Comparison of ENCODE assay signal across 19 cellular contexts in the genomic region with DNA sequence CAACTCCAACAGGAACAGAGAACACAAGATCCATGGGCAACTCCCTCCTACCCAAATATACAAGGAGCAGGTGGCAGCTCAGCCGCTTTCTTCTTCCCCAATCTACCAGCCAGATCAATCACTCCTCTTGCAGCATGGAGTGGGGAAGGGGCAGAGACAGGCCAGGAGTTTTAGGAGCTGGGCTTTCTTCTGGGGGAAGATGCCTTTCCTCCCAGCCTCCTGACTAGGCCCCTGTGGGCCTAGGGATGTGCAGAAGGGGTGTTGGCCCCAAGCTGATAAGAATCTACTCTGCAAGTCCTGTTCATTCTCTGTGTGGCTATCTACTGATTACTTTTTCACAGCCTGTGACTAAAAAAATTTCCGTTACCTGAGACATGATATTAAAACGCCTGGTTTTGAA.
DNase-seq lines count a peak whose midpoint lies in the region; ATAC-seq, FAIRE-seq and TF ChIP-seq lines count a peak whose summit lies in the region.
"Had no signal": no experiment of that assay in that cellular context is flagged by ENCODE, and none has a peak within 500 bp of the region (broad histone marks: within the 10 kb centered on the region; RNA-seq: fewer than 3 reads in every experiment).

No MANE protein-coding gene starts in this region.

- H3K9me3 Mint-ChIP-seq in activated CD4-positive, alpha-beta memory T cell treated with anti-CD3 and anti-CD28 coated beads, Interleukin-2, amount 10 ng/mL, durations not matched to agents 7 days and 5 days, result no peaks in the 10 kb centered on the region
- H3K9me3 Mint-ChIP-seq in activated CD4-positive, alpha-beta memory T cell treated with anti-CD3 and anti-CD28 coated beads for 36 hours, result no peaks in the 10 kb centered on the region
- H3K9me3 Mint-ChIP-seq in activated CD8-positive, alpha-beta T cell treated with anti-CD3 and anti-CD28 coated beads, Interleukin-2, amount 10 ng/mL, durations not matched to agents 7 days and 5 days (ENCODE audit: insufficient read depth), result peaks cover 6% of the 10 kb centered on the region

- no peak for ATAC-seq in activated CD8-positive, alpha-beta T cell treated with anti-CD3 and anti-CD28 coated beads, Interleukin-2, amount 10 ng/mL, durations not matched to agents 7 days and 5 days
- ATAC-seq in PC-3 (no peak), gastrocnemius medialis (no peak)
- ATAC-seq: HCT116 had no signal

- H3K27ac Mint-ChIP-seq in activated CD4-positive, alpha-beta memory T cell treated with anti-CD3 and anti-CD28 coated beads, Interleukin-2, amount 10 ng/mL, durations not matched to agents 7 days and 5 days, result peak overlapping the region; percentile 44
- no peak overlapping the region for H3K27ac Mint-ChIP-seq in activated CD4-positive, alpha-beta memory T cell treated with anti-CD3 and anti-CD28 coated beads for 36 hours
- peak overlapping the region; percentile 48 for H3K27ac Mint-ChIP-seq in activated CD8-positive, alpha-beta T cell treated with anti-CD3 and anti-CD28 coated beads, Interleukin-2, amount 10 ng/mL, durations not matched to agents 7 days and 5 days
- H3K27ac Mint-ChIP-seq: B cell had no signal

- no peak overlapping the region for H3K4me2 ChIP-seq in neuronal stem cell (ENCODE audit: insufficient read depth, low read length, poor library complexity, severe bottlenecking)
- H3K4me2 ChIP-seq in PC-3 (ENCODE audit: low read length), result no peak overlapping the region

- H3K27me3 ChIP-seq in neuronal stem cell (ENCODE audit: control insufficient read depth in 3 of 3, insufficient read depth in 3 of 3, low read depth in 1 of 3, low read length in 3 of 3) (no peaks in the 10 kb centered on the region), PC-3 (ENCODE audit: low read length) (no peaks in the 10 kb centered on the region), gastrocnemius medialis (no peaks in the 10 kb centered on the region)
- H3K27me3 ChIP-seq: SJCRH30 had no signal

- no peak overlapping the region for H3K4ac ChIP-seq in neuronal stem cell (ENCODE audit: low read length)

- in situ Hi-C loops in gastrocnemius medialis (cut with MboI; ENCODE audit: low sequenced_read_pairs in 4 of 4), result no loop called here

- H3K9me3 ChIP-seq in neuronal stem cell (replicated peaks in 1 of 2; ENCODE audit: control insufficient read depth in 2 of 2, insufficient read depth in 1 of 2, low read depth in 1 of 2, low read length in 2 of 2), result no peaks in the 10 kb centered on the region
- no peaks in the 10 kb centered on the region for H3K9me3 ChIP-seq in PC-3 (ENCODE audit: low read length)
- no peaks in the 10 kb centered on the region for H3K9me3 ChIP-seq in gastrocnemius medialis

- no peak overlapping the region for H2AFZ ChIP-seq in neuronal stem cell (ENCODE audit: low read length)
- H2AFZ ChIP-seq in PC-3 (ENCODE audit: low read length), result no peak overlapping the region

- BruUV-seq in PC-3 (replicated peaks; lab: Mats Ljungman, UMichigan), result no TSS peak

- no peak for DNase-seq in activated CD4-positive, alpha-beta memory T cell treated with anti-CD3 and anti-CD28 coated beads, Interleukin-2, amount 10 ng/mL, durations not matched to agents 7 days and 5 days
- DNase-seq in activated CD4-positive, alpha-beta memory T cell treated with anti-CD3 and anti-CD28 coated beads for 36 hours, result no peak
- DNase-seq in MV-4-11 (lab: John Stamatoyannopoulos, UW) (peak; percentile 28), neuronal stem cell (ENCODE audit: low spot score) (no peak), urothelium cell line (ENCODE audit: low spot score) (no peak), PC-3 (no peak), gastrocnemius medialis (no peak)
- DNase-seq in activated CD8-positive, alpha-beta T cell treated with anti-CD3 and anti-CD28 coated beads, Interleukin-2, amount 10 ng/mL, durations not matched to agents 7 days and 5 days, result no peak
- DNase-seq: COR-L47, DMS 273 treated with DMSO at 0.1 percent for 48 hours, KG1, NCI-H1092, NCI-H2081 treated with DMSO at 0.1 percent for 48 hours, NCI-H510A, NCI-H774, SJCRH30 had no signal

- no peak overlapping the region for H2BK5ac ChIP-seq in neuronal stem cell (ENCODE audit: low read length)

- no peak overlapping the region for H4K8ac ChIP-seq in neuronal stem cell (ENCODE audit: low read depth, low read length)

- no peak for TF ChIP-seq POLR2A in gastrocnemius medialis (IDR thresholded peaks at IDR 0.05)

- no peak overlapping the region for H2BK12ac ChIP-seq in neuronal stem cell (ENCODE audit: low read length)

- intact Hi-C loops in activated CD4-positive, alpha-beta memory T cell treated with anti-CD3 and anti-CD28 coated beads for 36 hours (cut with micrococcal nuclease), result loop anchor here (5.0 kb wide), 1 partner anchor 39 kb away; no protein-coding TSS in a partner anchor
- intact Hi-C loops in PC-3 (cut with micrococcal nuclease), result no loop called here
- intact Hi-C loops in gastrocnemius medialis (cut with DNase I; ENCODE audit: low total_unique reads), result no loop called here

- H2BK15ac ChIP-seq in neuronal stem cell (ENCODE audit: low read length), result no peak overlapping the region

- H2BK120ac ChIP-seq in neuronal stem cell (ENCODE audit: low read depth, low read length), result no peak overlapping the region

- POLR2A ChIA-PET in activated CD4-positive, alpha-beta memory T cell treated with anti-CD3 and anti-CD28 coated beads, Interleukin-2, amount 10 ng/mL, durations not matched to agents 7 days and 5 days (lab: Charles Lee), result interaction anchor here (0.9 to 5.4 kb wide), 2 partner anchors 9 to 287 kb away, joined by 3 to 28 read pairs; a partner anchor contains a TSS
- POLR2A ChIA-PET in activated CD4-positive, alpha-beta memory T cell treated with anti-CD3 and anti-CD28 coated beads for 36 hours (lab: Charles Lee), result no interaction called here
- POLR2A ChIA-PET in activated CD8-positive, alpha-beta T cell treated with anti-CD3 and anti-CD28 coated beads, Interleukin-2, amount 10 ng/mL, durations not matched to agents 7 days and 5 days (lab: Charles Lee), result interaction anchor here (0.9 kb wide), 1 partner anchor 9 kb away, joined by 3 read pairs; no protein-coding TSS in a partner anchor
- POLR2A ChIA-PET in PC-3 (lab: Charles Lee; ENCODE audit: unreplicated experiment), result interaction anchor here (0.7 kb wide), 1 partner anchor 18 kb away, joined by 32 read pairs; no protein-coding TSS in a partner anchor

- H3K4me3 ChIP-seq in neuronal stem cell (ENCODE audit: low read length in 2 of 2) (no peak overlapping the region), PC-3 (ENCODE audit: low read length) (no peak overlapping the region), gastrocnemius medialis (no peak overlapping the region)
- H3K4me3 ChIP-seq: SJCRH30 had no signal

- FAIRE-seq in urothelium cell line (lab: Jason Lieb, UNC), result no peak
- FAIRE-seq: G401.6 had no signal

- no peak overlapping the region for H3K4me3 Mint-ChIP-seq in activated CD4-positive, alpha-beta memory T cell treated with anti-CD3 and anti-CD28 coated beads, Interleukin-2, amount 10 ng/mL, durations not matched to agents 7 days and 5 days
- no peak overlapping the region for H3K4me3 Mint-ChIP-seq in activated CD4-positive, alpha-beta memory T cell treated with anti-CD3 and anti-CD28 coated beads for 36 hours
- H3K4me3 Mint-ChIP-seq in activated CD8-positive, alpha-beta T cell treated with anti-CD3 and anti-CD28 coated beads, Interleukin-2, amount 10 ng/mL, durations not matched to agents 7 days and 5 days, result no peak overlapping the region
- H3K4me3 Mint-ChIP-seq: B cell had no signal

- CTCF ChIA-PET in activated CD4-positive, alpha-beta memory T cell treated with anti-CD3 and anti-CD28 coated beads, Interleukin-2, amount 10 ng/mL, durations not matched to agents 7 days and 5 days (lab: Charles Lee), result interaction anchor here (0.7 to 1.2 kb wide), 4 partner anchors 11 to 1368 kb away, joined by 3 to 4 read pairs (median 3); no protein-coding TSS in a partner anchor
- CTCF ChIA-PET in activated CD4-positive, alpha-beta memory T cell treated with anti-CD3 and anti-CD28 coated beads for 36 hours (lab: Charles Lee), result no interaction called here
- CTCF ChIA-PET in activated CD8-positive, alpha-beta T cell treated with anti-CD3 and anti-CD28 coated beads, Interleukin-2, amount 10 ng/mL, durations not matched to agents 7 days and 5 days (lab: Charles Lee), result interaction anchor here (1.0 to 3.2 kb wide), 4 partner anchors 10 to 286 kb away, joined by 3 to 31 read pairs (median 4); no protein-coding TSS in a partner anchor
- CTCF ChIA-PET in PC-3 (lab: Charles Lee), result interaction anchor here (0.7 kb wide), 1 partner anchor 56 kb away, joined by 14 read pairs; no protein-coding TSS in a partner anchor

- no peaks in the 10 kb centered on the region for H3K79me1 ChIP-seq in neuronal stem cell (ENCODE audit: low read depth, low read length)

- H4K91ac ChIP-seq in neuronal stem cell (ENCODE audit: low read depth, low read length, poor library complexity), result no peak overlapping the region

- no peaks in the 10 kb centered on the region for H3K36me3 ChIP-seq in neuronal stem cell (replicated peaks in 1 of 2; ENCODE audit: control insufficient read depth in 2 of 2, insufficient read depth in 2 of 2, low read length in 2 of 2)
- no peaks in the 10 kb centered on the region for H3K36me3 ChIP-seq in PC-3 (ENCODE audit: low read depth, low read length)
- H3K36me3 ChIP-seq in gastrocnemius medialis, result no peaks in the 10 kb centered on the region
- H3K36me3 ChIP-seq: SJCRH30 had no signal

- H3F3A ChIP-seq in PC-3 (ENCODE audit: low read length, unreplicated experiment), result no peaks in the 10 kb centered on the region

- peaks cover 43% of the 10 kb centered on the region for H3K4me1 Mint-ChIP-seq in activated CD4-positive, alpha-beta memory T cell treated with anti-CD3 and anti-CD28 coated beads, Interleukin-2, amount 10 ng/mL, durations not matched to agents 7 days and 5 days
- peaks cover 27% of the 10 kb centered on the region for H3K4me1 Mint-ChIP-seq in activated CD4-positive, alpha-beta memory T cell treated with anti-CD3 and anti-CD28 coated beads for 36 hours (ENCODE audit: low read depth)
- H3K4me1 Mint-ChIP-seq in activated CD8-positive, alpha-beta T cell treated with anti-CD3 and anti-CD28 coated beads, Interleukin-2, amount 10 ng/mL, durations not matched to agents 7 days and 5 days (ENCODE audit: low read depth), result peaks cover 76% of the 10 kb centered on the region

- no peak overlapping the region for H3K27ac ChIP-seq in neuronal stem cell (replicated peaks; ENCODE audit: low read length)
- no peak overlapping the region for H3K27ac ChIP-seq in PC-3 (ENCODE audit: low read length)
- no peak overlapping the region for H3K27ac ChIP-seq in gastrocnemius medialis
- H3K27ac ChIP-seq: SJCRH30 had no signal

- no peaks in the 10 kb centered on the region for H4K20me1 ChIP-seq in PC-3 (ENCODE audit: low read length)

- no peaks in the 10 kb centered on the region for H3K79me2 ChIP-seq in PC-3 (ENCODE audit: low read length)

- H3K4me1 ChIP-seq in neuronal stem cell (ENCODE audit: control insufficient read depth in 2 of 2, insufficient read depth in 1 of 2, low read depth in 1 of 2, low read length in 2 of 2) (peaks cover 0 to under 1% of the 10 kb centered on the region in 2 donors), PC-3 (ENCODE audit: insufficient read depth, low read length) (peaks cover 35% of the 10 kb centered on the region), gastrocnemius medialis (no peaks in the 10 kb centered on the region)

- no peak overlapping the region for H3K9ac ChIP-seq in neuronal stem cell (ENCODE audit: low read depth, low read length, poor library complexity)
- H3K9ac ChIP-seq in PC-3 (ENCODE audit: low read length), result no peak overlapping the region

- H3K36me3 Mint-ChIP-seq in activated CD4-positive, alpha-beta memory T cell treated with anti-CD3 and anti-CD28 coated beads, Interleukin-2, amount 10 ng/mL, durations not matched to agents 7 days and 5 days (ENCODE audit: low read depth), result no peaks in the 10 kb centered on the region
- H3K36me3 Mint-ChIP-seq in activated CD4-positive, alpha-beta memory T cell treated with anti-CD3 and anti-CD28 coated beads for 36 hours, result no peaks in the 10 kb centered on the region
- peaks cover 17% of the 10 kb centered on the region for H3K36me3 Mint-ChIP-seq in activated CD8-positive, alpha-beta T cell treated with anti-CD3 and anti-CD28 coated beads, Interleukin-2, amount 10 ng/mL, durations not matched to agents 7 days and 5 days (ENCODE audit: low read depth)

- H2AK5ac ChIP-seq in neuronal stem cell (ENCODE audit: low read depth, low read length), result no peak overlapping the region

- no peak overlapping the region for H3K23ac ChIP-seq in neuronal stem cell (ENCODE audit: low read depth, low read length, poor library complexity)

- peak overlapping the region; percentile 67 for H3K18ac ChIP-seq in neuronal stem cell (ENCODE audit: low read length)

- H3K9me2 ChIP-seq in PC-3 (replicated peaks; ENCODE audit: low read length), result no peaks in the 10 kb centered on the region

- no peak overlapping the region for H3K14ac ChIP-seq in neuronal stem cell (ENCODE audit: low read length)

- TF ChIP-seq CTCF in PC-3 (conservative IDR thresholded peaks at IDR 0.05; ENCODE audit: low read depth, low read length), result no peak
- no peak for TF ChIP-seq CTCF in gastrocnemius medialis (IDR thresholded peaks at IDR 0.05 in 4 of 5, conservative IDR thresholded peaks at IDR 0.05 in 1 of 5)

- no peaks in the 10 kb centered on the region for H3K27me3 Mint-ChIP-seq in activated CD4-positive, alpha-beta memory T cell treated with anti-CD3 and anti-CD28 coated beads, Interleukin-2, amount 10 ng/mL, durations not matched to agents 7 days and 5 days
- no peaks in the 10 kb centered on the region for H3K27me3 Mint-ChIP-seq in activated CD4-positive, alpha-beta memory T cell treated with anti-CD3 and anti-CD28 coated beads for 36 hours
- H3K27me3 Mint-ChIP-seq in activated CD8-positive, alpha-beta T cell treated with anti-CD3 and anti-CD28 coated beads, Interleukin-2, amount 10 ng/mL, durations not matched to agents 7 days and 5 days (ENCODE audit: low read depth), result no peaks in the 10 kb centered on the region
- H3K27me3 Mint-ChIP-seq: B cell had no signal

- WGBS in neuronal stem cell (ENCODE audit: extremely low coverage in 2 of 2, insufficient read length in 2 of 2, insufficient replicate concordance in 1 of 2), 2 donors, result no CpG with 5 or more reads among the region's 3 CpGs
